12 cellular contexts compared by ENCODE assay signal in genomic region chr16:56626685-56627084, GRCh38. TPM values are rescaled to one million over a fixed set of nuclear protein-coding genes. Genes with fewer than 3 reads are reported as not detected.
DNase-seq lines count a peak whose midpoint lies in the region; ATAC-seq and TF ChIP-seq lines count a peak whose summit lies in the region.
"Had no signal": no experiment of that assay in that cellular context is flagged by ENCODE, and none has a peak within 500 bp of the region (broad histone marks: within the 10 kb centered on the region; RNA-seq: fewer than 3 reads in every experiment).

No MANE protein-coding gene starts in this region.

- H3K4me3 Mint-ChIP-seq in activated naive CD4-positive, alpha-beta T cell treated with anti-CD3 and anti-CD28 coated beads, Interleukin-2, amount 10 ng/mL, durations not matched to agents 7 days and 5 days = peak overlapping the region; percentile 79

- intact Hi-C loops in upper lobe of right lung (cut with DNase I) = no loop called here

- peaks cover 2% of the 10 kb centered on the region for H3K36me3 Mint-ChIP-seq in activated naive CD4-positive, alpha-beta T cell treated with anti-CD3 and anti-CD28 coated beads, Interleukin-2, amount 10 ng/mL, durations not matched to agents 7 days and 5 days
- peaks cover 0 to 11% of the 10 kb centered on the region in 2 donors for H3K36me3 Mint-ChIP-seq in activated naive CD4-positive, alpha-beta T cell treated with anti-CD3 and anti-CD28 coated beads, Interleukin-2, amount 50 U/mL, for 72 hours

- H3K27me3 Mint-ChIP-seq in activated naive CD4-positive, alpha-beta T cell treated with anti-CD3 and anti-CD28 coated beads, Interleukin-2, amount 10 ng/mL, durations not matched to agents 7 days and 5 days = peaks cover 83% of the 10 kb centered on the region

- TF ChIP-seq CTCF in coronary artery (IDR thresholded peaks at IDR 0.05) = no peak
- no peak for TF ChIP-seq CTCF in lung (IDR thresholded peaks at IDR 0.05; ENCODE audit: control extremely low read depth, extremely low read depth)
- TF ChIP-seq CTCF in upper lobe of right lung (IDR thresholded peaks at IDR 0.05) = no peak

- H3K4me3 ChIP-seq in coronary artery = peak overlapping the region; percentile 80
- H3K4me3 ChIP-seq in lung = peak overlapping the region; percentile 55
- H3K4me3 ChIP-seq in upper lobe of right lung = peak overlapping the region; percentile 70
- H3K4me3 ChIP-seq: SK-N-MC had no signal

- CTCF ChIA-PET in activated naive CD4-positive, alpha-beta T cell treated with anti-CD3 and anti-CD28 coated beads, Interleukin-2, amount 10 ng/mL, durations not matched to agents 7 days and 5 days (lab: Charles Lee) = interaction anchor here (1.3 kb wide), 1 partner anchor 18 kb away, joined by 4 read pairs; no protein-coding TSS in a partner anchor

- ATAC-seq in activated naive CD4-positive, alpha-beta T cell treated with anti-CD3 and anti-CD28 coated beads, Interleukin-2, amount 50 U/mL, for 72 hours = no peak
- no peak for ATAC-seq in lung (ENCODE audit: insufficient read depth, low FRiP score)
- ATAC-seq in upper lobe of right lung = no peak

- no peaks in the 10 kb centered on the region for H3K36me3 ChIP-seq in lung (ENCODE audit: control insufficient read depth in 2 of 2, insufficient read depth in 2 of 2, low read length in 2 of 2)
- no peaks in the 10 kb centered on the region for H3K36me3 ChIP-seq in upper lobe of right lung
- H3K36me3 ChIP-seq: BLaER1 treated with 17β-estradiol and CSF1 and Interleukin-3, amounts not matched to agents 10 nM and 100 nM had no signal

- H3K4me1 ChIP-seq in lung (ENCODE audit: control insufficient read depth in 2 of 2, insufficient read depth in 2 of 2, low read length in 2 of 2) = peaks cover 0 to 12% of the 10 kb centered on the region in 2 donors
- peaks cover 6% of the 10 kb centered on the region for H3K4me1 ChIP-seq in upper lobe of right lung

- H3K27ac Mint-ChIP-seq in activated naive CD4-positive, alpha-beta T cell treated with anti-CD3 and anti-CD28 coated beads, Interleukin-2, amount 10 ng/mL, durations not matched to agents 7 days and 5 days = no peak overlapping the region
- H3K27ac Mint-ChIP-seq in activated naive CD4-positive, alpha-beta T cell treated with anti-CD3 and anti-CD28 coated beads, Interleukin-2, amount 50 U/mL, for 72 hours = no peak overlapping the region

- peaks cover 0 to 1% of the 10 kb centered on the region in 2 donors for H3K9me3 ChIP-seq in lung (ENCODE audit: control insufficient read depth in 2 of 2, insufficient read depth in 1 of 2, low read length in 1 of 2)
- no peaks in the 10 kb centered on the region for H3K9me3 ChIP-seq in upper lobe of right lung

- DNase-seq in activated naive CD4-positive, alpha-beta T cell treated with anti-CD3 and anti-CD28 coated beads, Interleukin-2, amount 10 ng/mL, durations not matched to agents 7 days and 5 days = no peak
- DNase-seq in activated naive CD4-positive, alpha-beta T cell treated with anti-CD3 and anti-CD28 coated beads, Interleukin-2, amount 50 U/mL, for 72 hours (ENCODE audit: low spot score in 2 of 2) = no peak
- DNase-seq in coronary artery (ENCODE audit: low spot score) = peak; percentile 77
- no peak for DNase-seq in lung (ENCODE audit: low spot score)
- no peak for DNase-seq in upper lobe of right lung
- DNase-seq in kidney glomerular epithelial cell (lab: John Stamatoyannopoulos, UW) = no peak
- DNase-seq in NCI-H187 (lab: John Stamatoyannopoulos, UW) = no peak
- DNase-seq in mucosa of gallbladder (ENCODE audit: low spot score) = no peak
- DNase-seq: NCI-H2029 treated with DMSO at 0.1 percent for 48 hours had no signal

- WGBS in lung, 2 donors = 52 to 61% methylated on average over 7 of the region's 7 CpGs

- no peaks in the 10 kb centered on the region for H3K9me3 Mint-ChIP-seq in activated naive CD4-positive, alpha-beta T cell treated with anti-CD3 and anti-CD28 coated beads, Interleukin-2, amount 10 ng/mL, durations not matched to agents 7 days and 5 days
- H3K9me3 Mint-ChIP-seq in activated naive CD4-positive, alpha-beta T cell treated with anti-CD3 and anti-CD28 coated beads, Interleukin-2, amount 50 U/mL, for 72 hours = no peaks in the 10 kb centered on the region

- peak overlapping the region; percentile 94 to 96 for H3K27ac ChIP-seq in coronary artery
- peak overlapping the region; percentile 91 to 94 for H3K27ac ChIP-seq in lung (ENCODE audit: low read depth in 1 of 2, low read length in 1 of 2)
- H3K27ac ChIP-seq in upper lobe of right lung = peak overlapping the region; percentile 93
- H3K27ac ChIP-seq: BLaER1 treated with 17β-estradiol and CSF1 and Interleukin-3, amounts not matched to agents 10 nM and 100 nM; SK-N-MC had no signal

- H3K27me3 ChIP-seq in lung (ENCODE audit: control insufficient read depth, insufficient read depth) (no peaks in the 10 kb centered on the region), upper lobe of right lung (no peaks in the 10 kb centered on the region)

- peaks cover 24% of the 10 kb centered on the region for H3K4me1 Mint-ChIP-seq in activated naive CD4-positive, alpha-beta T cell treated with anti-CD3 and anti-CD28 coated beads, Interleukin-2, amount 10 ng/mL, durations not matched to agents 7 days and 5 days

RNA-seq across cellular contexts. Expression of gene MT1E, which starts 1.1 kb away (rescaled TPM):
- 1 to 10 TPM; 1.6 to 8.7 TPM for total RNA-seq in activated naive CD4-positive, alpha-beta T cell treated with anti-CD3 and anti-CD28 coated beads, Interleukin-2, amount 50 U/mL, for 72 hours
- 100 to 1,000 TPM in 1 of 2 donors, 10 to 100 TPM in 1; 22.1 to 251 TPM for total RNA-seq in lung
- 100 to 1,000 TPM in 1 of 2 donors, 10 to 100 TPM in 1; 66.9 to 746 TPM for polyA plus RNA-seq in lung
- total RNA-seq in upper lobe of right lung = 154 TPM
- 137 TPM for total RNA-seq in mucosa of gallbladder

RNA-seq across cellular contexts. Expression of gene MT1M, which starts 5.8 kb away (rescaled TPM):
- not detected for total RNA-seq in activated naive CD4-positive, alpha-beta T cell treated with anti-CD3 and anti-CD28 coated beads, Interleukin-2, amount 50 U/mL, for 72 hours
- 10 to 100 TPM in 1 of 2 donors, under 1 TPM in 1; 0.88 to 51.9 TPM for total RNA-seq in lung
- polyA plus RNA-seq in lung = 100 to 1,000 TPM in 1 of 2 donors, 10 to 100 TPM in 1; 35.2 to 251 TPM
- total RNA-seq in upper lobe of right lung = 40.3 TPM
- total RNA-seq in mucosa of gallbladder = 4.6 TPM
- total RNA-seq: frontal cortex had no signal

RNA-seq across cellular contexts. Expression of gene MT1A, which starts 11.8 kb away (rescaled TPM):
- total RNA-seq in activated naive CD4-positive, alpha-beta T cell treated with anti-CD3 and anti-CD28 coated beads, Interleukin-2, amount 50 U/mL, for 72 hours = 1 to 10 TPM; 1.0 to 4.9 TPM
- total RNA-seq in lung (10 to 100 TPM in 1 of 2 donors, 1 to 10 TPM in 1; 1.1 to 36.2 TPM), upper lobe of right lung (4.9 TPM), mucosa of gallbladder (1.9 TPM)
- 100 to 1,000 TPM in 1 of 2 donors, 10 to 100 TPM in 1; 66.7 to 438 TPM for polyA plus RNA-seq in lung
- total RNA-seq: frontal cortex had no signal

RNA-seq across cellular contexts. Expression of gene MT2A, which starts 18.3 kb away (rescaled TPM):
- 100 to 1,000 TPM; 165 to 200 TPM for total RNA-seq in activated naive CD4-positive, alpha-beta T cell treated with anti-CD3 and anti-CD28 coated beads, Interleukin-2, amount 50 U/mL, for 72 hours
- total RNA-seq in lung (100 to 1,000 TPM in 1 of 2 donors, 10 to 100 TPM in 1; 17.6 to 521 TPM), upper lobe of right lung (349 TPM), mucosa of gallbladder (157 TPM)
- 1,000 to 10,000 TPM in 1 of 2 donors, 100 to 1,000 TPM in 1; 903 to 1,104 TPM for polyA plus RNA-seq in lung

RNA-seq across cellular contexts. Expression of gene MT1B, which starts 25.0 kb away (rescaled TPM):
- not detected for total RNA-seq in activated naive CD4-positive, alpha-beta T cell treated with anti-CD3 and anti-CD28 coated beads, Interleukin-2, amount 50 U/mL, for 72 hours
- total RNA-seq in lung (not detected), upper lobe of right lung (not detected), mucosa of gallbladder (not detected)
- polyA plus RNA-seq in lung = not detected
- total RNA-seq: frontal cortex had no signal
